8 cellular contexts compared by ENCODE assay signal in genomic region chr14:100645200-100645985, GRCh38. TPM values are rescaled to one million over a fixed set of nuclear protein-coding genes. Genes with fewer than 3 reads are reported as not detected.
DNase-seq lines count a peak whose midpoint lies in the region; TF ChIP-seq lines count a peak whose summit lies in the region.

No MANE protein-coding gene starts in this region.

- H3K4me1 ChIP-seq in BLaER1 = peaks cover 37% of the 10 kb centered on the region
- H3K4me1 ChIP-seq in SJCRH30 = peaks cover 3% of the 10 kb centered on the region; the same call in 1 of the 2 replicates
- H3K4me1 ChIP-seq in ovary (ENCODE audit: insufficient read depth) = no peaks in the 10 kb centered on the region
- H3K4me1 ChIP-seq in transverse colon = peaks cover 8 to 25% (median 14%) of the 10 kb centered on the region in 4 donors

- 31 to 38% (median 37%) methylated on average over 11 to 12 of the region's 12 CpGs for WGBS in ovary, 3 donors
- WGBS in transverse colon (ENCODE audit: low coverage in 1 of 2), 2 donors = 26% methylated on average over 12 of the region's 12 CpGs; no CpG with 5 or more reads in 1 of the 2 donors

- H3K27me3 ChIP-seq in BLaER1 = no peaks in the 10 kb centered on the region
- H3K27me3 ChIP-seq in MG63 = no peaks in the 10 kb centered on the region
- H3K27me3 ChIP-seq in SJCRH30 = no peaks in the 10 kb centered on the region
- H3K27me3 ChIP-seq in ovary = no peaks in the 10 kb centered on the region
- no peaks in the 10 kb centered on the region for H3K27me3 ChIP-seq in transverse colon

- TF ChIP-seq POLR2A in ovary (IDR thresholded peaks at IDR 0.05) = no peak
- no peak for TF ChIP-seq POLR2A in transverse colon (IDR thresholded peaks at IDR 0.05)

- H4K20me1 ChIP-seq in BLaER1 = no peaks in the 10 kb centered on the region; the same call in 1 of the 2 replicates

- no peak overlapping the region for H3K9ac ChIP-seq in BLaER1

- H3K4me2 ChIP-seq in BLaER1 = peak overlapping the region; percentile 78

- no peak overlapping the region for H3K4me3 ChIP-seq in BLaER1
- H3K4me3 ChIP-seq in MG63 = no peak overlapping the region
- H3K4me3 ChIP-seq in SJCRH30 = no peak overlapping the region
- H3K4me3 ChIP-seq in ovary = no peak overlapping the region
- H3K4me3 ChIP-seq in transverse colon = no peak overlapping the region

- intact Hi-C loops in ovary (cut with DNase I) = loop anchor here (5.0 to 10.0 kb wide), 4 partner anchors 201 to 263 kb away; no protein-coding TSS in a partner anchor
- intact Hi-C loops in transverse colon (cut with DNase I; ENCODE audit: low total_unique reads) = no loop called here

- TF ChIP-seq EP300 in ovary (IDR thresholded peaks at IDR 0.05) (no peak), transverse colon (IDR thresholded peaks at IDR 0.05; ENCODE audit: low read depth) (no peak)

- no peak overlapping the region for H3K27ac ChIP-seq in BLaER1
- H3K27ac ChIP-seq in SJCRH30 = no peak overlapping the region
- no peak overlapping the region for H3K27ac ChIP-seq in ovary
- no peak overlapping the region for H3K27ac ChIP-seq in transverse colon

- peak; percentile 89 for DNase-seq in GM20000 (ENCODE audit: low spot score)
- peak; percentile 68 for DNase-seq in MG63
- DNase-seq in SJCRH30 = peak; percentile 92 to 95
- peak; percentile 74 for DNase-seq in activated gamma-delta T cell treated with anti-CD3 and anti-CD28 coated beads, Interleukin-2, amount 50 U/mL, for 16 hours (ENCODE audit: low read depth)
- peak; percentile 62 for DNase-seq in germinal center (ENCODE audit: low spot score)
- peak; percentile 74 to 86 (median 82) for DNase-seq in ovary
- peak; percentile 93 for DNase-seq in transverse colon

- TF ChIP-seq CTCF in GM20000 (IDR thresholded peaks at IDR 0.05; ENCODE audit: extremely low read depth, missing control alignments) = peak; percentile 65
- TF ChIP-seq CTCF in ovary (IDR thresholded peaks at IDR 0.05) = peak; percentile 15 to 68 (median 65)
- TF ChIP-seq CTCF in transverse colon (IDR thresholded peaks at IDR 0.05) = peak; percentile 70 to 91 (median 80)

- H3K9me3 ChIP-seq in BLaER1 = no peaks in the 10 kb centered on the region
- H3K9me3 ChIP-seq in MG63 = no peaks in the 10 kb centered on the region; the same call in 1 of the 2 replicates
- H3K9me3 ChIP-seq in SJCRH30 (replicated peaks) = no peaks in the 10 kb centered on the region
- H3K9me3 ChIP-seq in ovary = no peaks in the 10 kb centered on the region
- H3K9me3 ChIP-seq in transverse colon = no peaks in the 10 kb centered on the region

- H3K36me3 ChIP-seq in BLaER1 = no peaks in the 10 kb centered on the region
- no peaks in the 10 kb centered on the region for H3K36me3 ChIP-seq in MG63
- H3K36me3 ChIP-seq in SJCRH30 = no peaks in the 10 kb centered on the region
- no peaks in the 10 kb centered on the region for H3K36me3 ChIP-seq in ovary
- H3K36me3 ChIP-seq in transverse colon = no peaks in the 10 kb centered on the region

- in situ Hi-C loops in transverse colon (cut with MboI; ENCODE audit: low pct_ligation_motif_present in 1 of 4, low pct_unique_long_range_greater_than_20kb in 1 of 4, low sequenced_read_pairs in 3 of 4) = loop anchor here (10.0 to 25.0 kb wide), 4 partner anchors 121 to 383 kb away; no protein-coding TSS in a partner anchor

RNA-seq across cellular contexts. Expression of gene BEGAIN, which starts 58.2 kb away (rescaled TPM):
- 2.3 and 8.2 TPM in 2 replicates for total RNA-seq in MG63 (2014; rRNA removed; shearing (Covaris generic); ENCODE audit: low replicate concordance)
- total RNA-seq in SJCRH30 (2014; rRNA removed; shearing (Covaris generic)) = 0.85 and 0.89 TPM in 2 replicates
- 10 to 100 TPM in 1 of 7 donors, 1 to 10 TPM in 6; 1.8 to 11.0 (median 5.2) TPM for total RNA-seq in ovary
- 1 to 10 TPM in 1 of 2 donors, under 1 TPM in 1; 0.35 to 1.9 TPM for polyA plus RNA-seq in ovary
- 1 to 10 TPM in 1 of 4 donors, under 1 TPM in 2, not detected in 1; 0.27 to 2.5 (median 0.37) TPM for total RNA-seq in transverse colon
